Comparison of ENCODE assay signal across 15 cellular contexts in genomic region chr3:152159328-152159727, GRCh38.
A peak's percentile ranks its signal among the peaks of the same experiment; 100 is the strongest.
DNase-seq lines count a peak whose midpoint lies in the region; ATAC-seq and TF ChIP-seq lines count a peak whose summit lies in the region.
"Had no signal": no experiment of that assay in that cellular context is flagged by ENCODE, and none has a peak within 500 bp of the region (broad histone marks: within the 10 kb centered on the region; RNA-seq: fewer than 3 reads in every experiment).

No MANE protein-coding gene starts in this region.

- no peaks in the 10 kb centered on the region for H3K79me1 ChIP-seq in trophoblast cell (ENCODE audit: low read length)

- H3K4me2 ChIP-seq in trophoblast cell (ENCODE audit: low read length) = no peak overlapping the region
- H3K4me2 ChIP-seq: BLaER1 treated with 17β-estradiol and CSF1 and Interleukin-3, amounts not matched to agents 10 nM and 100 nM had no signal

- no peaks in the 10 kb centered on the region for H3K4me1 ChIP-seq in mucosa of descending colon (ENCODE audit: low read depth)
- no peaks in the 10 kb centered on the region for H3K4me1 ChIP-seq in trophoblast cell (ENCODE audit: control insufficient read depth in 1 of 2, insufficient read depth in 2 of 2, low read length in 2 of 2)
- H3K4me1 ChIP-seq: BLaER1 treated with 17β-estradiol and CSF1 and Interleukin-3, amounts not matched to agents 10 nM and 100 nM; parathyroid adenoma had no signal

- H2BK5ac ChIP-seq in trophoblast cell (ENCODE audit: low read depth, low read length, poor library complexity) = no peak overlapping the region

- H3K4ac ChIP-seq in trophoblast cell (ENCODE audit: low read depth, low read length) = no peak overlapping the region

- no peak overlapping the region for H3K14ac ChIP-seq in trophoblast cell (ENCODE audit: low read length)

- in situ Hi-C loops in brain microvascular endothelial cell (cut with HindIII; ENCODE audit: low pct_ligation_motif_present, low sequenced_read_pairs) = no loop called here

- H4K91ac ChIP-seq in trophoblast cell (ENCODE audit: low read depth, low read length) = no peak overlapping the region

- H3K36me3 ChIP-seq in brain microvascular endothelial cell (replicated peaks) = no peaks in the 10 kb centered on the region
- H3K36me3 ChIP-seq in mucosa of descending colon (ENCODE audit: low read depth) = no peaks in the 10 kb centered on the region
- H3K36me3 ChIP-seq in trophoblast cell (ENCODE audit: control insufficient read depth in 1 of 2, insufficient read depth in 2 of 2, low read length in 2 of 2) = no peaks in the 10 kb centered on the region
- H3K36me3 ChIP-seq: BLaER1 treated with 17β-estradiol and CSF1 and Interleukin-3, amounts not matched to agents 10 nM and 100 nM had no signal

- H3K27ac ChIP-seq in AG04450 (ENCODE audit: low read depth, low read length) = no peak overlapping the region
- peak overlapping the region; percentile 79 for H3K27ac ChIP-seq in brain microvascular endothelial cell
- H3K27ac ChIP-seq in trophoblast cell (ENCODE audit: low read depth, low read length) = no peak overlapping the region
- H3K27ac ChIP-seq: BLaER1 treated with 17β-estradiol and CSF1 and Interleukin-3, amounts not matched to agents 10 nM and 100 nM; parathyroid adenoma; SK-N-MC had no signal

- H3K18ac ChIP-seq in trophoblast cell (ENCODE audit: low read length) = no peak overlapping the region

- ATAC-seq in mucosa of descending colon (peak; percentile 85), HG02588 (IDR thresholded peaks at IDR 0.05; ENCODE audit: unreplicated experiment) (no peak)

- H2BK120ac ChIP-seq in trophoblast cell (ENCODE audit: insufficient read depth, low read length, poor library complexity) = no peak overlapping the region

- POLR2A ChIA-PET in AG04450 (lab: Yijun Ruan, JAX) = interaction anchor here (0.5 to 2.1 kb wide), 6 partner anchors 10 to 138 kb away, joined by 3 to 27 read pairs (median 4); partner anchors contain the start of gene MBNL1

- H3K79me2 ChIP-seq in trophoblast cell (ENCODE audit: control insufficient read depth, insufficient read depth, low read length, poor library complexity) = no peaks in the 10 kb centered on the region
- H3K79me2 ChIP-seq: parathyroid adenoma had no signal

- CTCF ChIA-PET in AG04450 (lab: Charles Lee) = interaction anchor here (0.6 to 0.9 kb wide), 2 partner anchors 110 to 117 kb away, joined by 3 read pairs; no protein-coding TSS in a partner anchor

- peak; percentile 89 for DNase-seq in AG04450 (ENCODE audit: low read depth, low spot score)
- peak; percentile 64 for DNase-seq in HT1080 (ENCODE audit: low read depth)
- DNase-seq in brain microvascular endothelial cell = peak; percentile 87
- DNase-seq in mucosa of descending colon = peak in 1 of 3 donors; percentile 19
- DNase-seq in NCI-H526 (lab: John Stamatoyannopoulos, UW) = no peak
- no peak for DNase-seq in ecto neural progenitor cell (ENCODE audit: low spot score)
- DNase-seq in trophoblast cell = no peak
- DNase-seq: head of caudate nucleus; NCI-H345; stimulated activated CD4-positive, alpha-beta T cell treated with anti-CD3 and anti-CD28 coated beads, Interleukin-4, amount 100 ng/mL, for 24 hours had no signal

- no peak overlapping the region for H2BK12ac ChIP-seq in trophoblast cell (ENCODE audit: low read length)

- WGBS in trophoblast cell (ENCODE audit: extremely low coverage, insufficient coverage, insufficient read length) = no CpG with 5 or more reads among the region's 4 CpGs

- no peak overlapping the region for H2AK5ac ChIP-seq in trophoblast cell (ENCODE audit: low read length)

- no peak overlapping the region for H4K8ac ChIP-seq in trophoblast cell (ENCODE audit: low read depth, low read length)

- no peak overlapping the region for H3K9ac ChIP-seq in trophoblast cell (ENCODE audit: low read length)
- H3K9ac ChIP-seq: BLaER1 treated with 17β-estradiol and CSF1 and Interleukin-3, amounts not matched to agents 10 nM and 100 nM; parathyroid adenoma had no signal

- intact Hi-C loops in mucosa of descending colon (cut with DNase I, micrococcal nuclease) = no loop called here

- H3K9me3 ChIP-seq in AG04450 (ENCODE audit: control insufficient read depth, insufficient read depth, low read length) (no peaks in the 10 kb centered on the region), mucosa of descending colon (no peaks in the 10 kb centered on the region), trophoblast cell (ENCODE audit: insufficient read depth, low read depth, low read length) (no peaks in the 10 kb centered on the region)

- H3K23ac ChIP-seq in trophoblast cell (ENCODE audit: low read length) = no peak overlapping the region

- H4K12ac ChIP-seq in trophoblast cell (ENCODE audit: low read depth, low read length) = no peak overlapping the region

- H2AFZ ChIP-seq in trophoblast cell (ENCODE audit: insufficient read depth, low read length, poor library complexity) = no peak overlapping the region
- H2AFZ ChIP-seq: parathyroid adenoma had no signal

- TF ChIP-seq CTCF in AG04450 (IDR thresholded peaks at IDR 0.05; ENCODE audit: low read depth, low read length) (no peak), brain microvascular endothelial cell (IDR thresholded peaks at IDR 0.05; ENCODE audit: low read depth, low read length, missing control alignments) (no peak), mucosa of descending colon (IDR thresholded peaks at IDR 0.05) (no peak)

- H3K27me3 ChIP-seq in AG04450 (ENCODE audit: control insufficient read depth, insufficient read depth, low read length) (no peaks in the 10 kb centered on the region), brain microvascular endothelial cell (replicated peaks) (no peaks in the 10 kb centered on the region), trophoblast cell (ENCODE audit: insufficient read depth, low read length) (no peaks in the 10 kb centered on the region)
- H3K27me3 ChIP-seq: BLaER1 treated with 17β-estradiol and CSF1 and Interleukin-3, amounts not matched to agents 10 nM and 100 nM had no signal

- H3K4me3 ChIP-seq in AG04450 (ENCODE audit: low read depth, low read length) (no peak overlapping the region), brain microvascular endothelial cell (ENCODE audit: low read depth, low read length) (no peak overlapping the region), mucosa of descending colon (no peak overlapping the region), trophoblast cell (ENCODE audit: low read depth, low read length) (no peak overlapping the region)
- H3K4me3 ChIP-seq: BLaER1 treated with 17β-estradiol and CSF1 and Interleukin-3, amounts not matched to agents 10 nM and 100 nM; lung; SK-N-MC had no signal

Comparison
In these comparisons a context has a peak if more than half of its experiments do, and no peak if none do; other contexts are left out.
1. DNase-seq: peak in AG04450 (single experiment), HT1080 (single experiment) and brain microvascular endothelial cell (single experiment); none in NCI-H526 (0 of 2), ecto neural progenitor cell (single experiment) and trophoblast cell (0 of 2).